18 cellular contexts compared by ENCODE assay signal in genomic region chr2:15619076-15619475, GRCh38.
"Had no signal": no experiment of that assay in that cellular context is flagged by ENCODE, and none has a peak within 500 bp of the region (broad histone marks: within the 10 kb centered on the region; RNA-seq: fewer than 3 reads in every experiment).

No MANE protein-coding gene starts in this region.

- H3K27ac ChIP-seq: coronary artery, heart right ventricle, parathyroid adenoma, prostate gland, right lobe of liver, testis, tibial nerve had no signal

- DNase-seq: central memory CD4-positive, alpha-beta T cell; effector CD4-positive, alpha-beta T cell; heart right ventricle; hypothalamus; kidney glomerular epithelial cell; mammary epithelial cell; right lobe of liver; stimulated activated CD4-positive, alpha-beta T cell treated with anti-CD3 and anti-CD28 coated beads, Interleukin-15, amount 100 ng/mL, for 24 hours; stimulated activated CD4-positive, alpha-beta T cell treated with anti-CD3 and anti-CD28 coated beads, Interleukin-1b, Interleukin-23, amount 100 ng/mL, for 48 hours; stimulated activated CD4-positive, alpha-beta T cell treated with anti-CD3 and anti-CD28 coated beads, Interleukin-4, amount 100 ng/mL, for 4 hours; testis had no signal

- H3K9ac ChIP-seq: parathyroid adenoma had no signal

- H3K4me1 ChIP-seq: parathyroid adenoma, prostate gland, testis, tibial nerve had no signal

- H3K4me3 ChIP-seq: coronary artery, heart right ventricle, prostate gland, right lobe of liver, testis, tibial nerve had no signal

- FAIRE-seq: frontal cortex, islet of Langerhans, urothelium cell line had no signal

- H3K9me3 ChIP-seq: heart right ventricle, prostate gland, right lobe of liver, testis, tibial nerve had no signal

- H2AFZ ChIP-seq: parathyroid adenoma had no signal

- H3K27me3 ChIP-seq: heart right ventricle, right lobe of liver, testis, tibial nerve had no signal

- H3K79me2 ChIP-seq: parathyroid adenoma had no signal
